21 cellular contexts compared by ENCODE assay signal in genomic region chr2:61009355-61009754, GRCh38. TPM values are rescaled to one million over a fixed set of nuclear protein-coding genes. Genes with fewer than 3 reads are reported as not detected.
A peak's percentile ranks its signal among the peaks of the same experiment; 100 is the strongest.
DNase-seq lines count a peak whose midpoint lies in the region; ATAC-seq, FAIRE-seq and TF ChIP-seq lines count a peak whose summit lies in the region.
"Had no signal": no experiment of that assay in that cellular context is flagged by ENCODE, and none has a peak within 500 bp of the region (broad histone marks: within the 10 kb centered on the region; RNA-seq: fewer than 3 reads in every experiment).

No MANE protein-coding gene starts in this region.

- ATAC-seq in A549 (no peak), IMR-90 (ENCODE audit: low read depth) (no peak), GM21447 (IDR thresholded peaks at IDR 0.05; ENCODE audit: unreplicated experiment) (no peak), GM19324 (IDR thresholded peaks at IDR 0.05; ENCODE audit: low FRiP score, unreplicated experiment) (no peak)
- ATAC-seq: CD8-positive, alpha-beta T cell had no signal

- in situ Hi-C loops in IMR-90 (cut with MboI; ENCODE audit: low sequenced_read_pairs) = no loop called here

- no peak overlapping the region for H2BK5ac ChIP-seq in IMR-90 (ENCODE audit: low read depth, low read length, poor library complexity, severe bottlenecking)

- BruUV-seq in IMR-90 (replicated peaks; lab: Mats Ljungman, UMichigan) = no TSS peak

- H2BK120ac ChIP-seq in IMR-90 (ENCODE audit: low read depth, low read length) = no peak overlapping the region

- H4K5ac ChIP-seq in IMR-90 (ENCODE audit: low read depth, low read length) = no peak overlapping the region

- intact Hi-C loops in IMR-90 (cut with micrococcal nuclease) = no loop called here
- intact Hi-C loops in kidney (cut with DNase I) = no loop called here

- H3K14ac ChIP-seq in IMR-90 (replicated peaks; ENCODE audit: low read depth, low read length) = no peak overlapping the region

- H4K91ac ChIP-seq in IMR-90 (ENCODE audit: insufficient read depth, low read depth, low read length) = no peak overlapping the region

- no peaks in the 10 kb centered on the region for H3K27me3 ChIP-seq in IMR-90 (ENCODE audit: control insufficient read depth, insufficient read depth, low read length)
- H3K27me3 ChIP-seq: BLaER1 treated with 17β-estradiol and CSF1 and Interleukin-3, amounts not matched to agents 10 nM and 100 nM had no signal

- H3K9me1 ChIP-seq in IMR-90 (ENCODE audit: insufficient read depth, low read length) = no peaks in the 10 kb centered on the region; the same call in 1 of the 2 replicates

- H3K18ac ChIP-seq in IMR-90 (ENCODE audit: low read depth, low read length) = no peak overlapping the region

- dilution Hi-C loops in IMR-90 (cut with HindIII; ENCODE audit: low sequenced_read_pairs, unreplicated experiment) = no loop called here

- H3K4me3 ChIP-seq in A549 (no peak overlapping the region), IMR-90 (ENCODE audit: insufficient read depth, low read depth, low read length) (no peak overlapping the region), kidney (ENCODE audit: low read length in 2 of 2) (no peak overlapping the region)
- H3K4me3 ChIP-seq: BLaER1 treated with 17β-estradiol and CSF1 and Interleukin-3, amounts not matched to agents 10 nM and 100 nM had no signal

- H3K9ac ChIP-seq in IMR-90 (ENCODE audit: low read depth, low read length) (no peak overlapping the region), kidney (ENCODE audit: low read length in 2 of 2) (no peak overlapping the region)
- H3K9ac ChIP-seq: BLaER1 treated with 17β-estradiol and CSF1 and Interleukin-3, amounts not matched to agents 10 nM and 100 nM had no signal

- FAIRE-seq in A549 (lab: Jason Lieb, UNC) (no peak), TTC549 (lab: Jason Lieb, UNC) (peak; percentile 3), kidney (lab: Jason Lieb, UNC) (peak; percentile 39)
- FAIRE-seq: D721Med, GM12891, GM19239 had no signal

- TF ChIP-seq POLR2A in A549 (IDR thresholded peaks at IDR 0.05; ENCODE audit: low read length) = no peak
- no peak for TF ChIP-seq POLR2A in IMR-90 (IDR thresholded peaks at IDR 0.05; ENCODE audit: low read depth, low read length)

- H3K4me2 ChIP-seq in A549 (no peak overlapping the region), IMR-90 (ENCODE audit: low read depth, low read length) (no peak overlapping the region)
- H3K4me2 ChIP-seq: BLaER1 treated with 17β-estradiol and CSF1 and Interleukin-3, amounts not matched to agents 10 nM and 100 nM had no signal

- H3K4me1 ChIP-seq in A549 (peaks cover 37% of the 10 kb centered on the region), IMR-90 (ENCODE audit: control insufficient read depth, insufficient read depth, low read length) (no peaks in the 10 kb centered on the region), kidney (ENCODE audit: control insufficient read depth in 1 of 2, insufficient read depth in 1 of 2, low read depth in 1 of 2, low read length in 2 of 2) (no peaks in the 10 kb centered on the region)
- H3K4me1 ChIP-seq: Caco-2 had no signal

- H3K23ac ChIP-seq in IMR-90 (ENCODE audit: low read depth, low read length) = no peak overlapping the region

- H2BK15ac ChIP-seq in IMR-90 (ENCODE audit: low read depth, low read length) = no peak overlapping the region

- H4K8ac ChIP-seq in IMR-90 (ENCODE audit: low read depth in 2 of 2, low read length in 2 of 2) = no peak overlapping the region

- no peak for TF ChIP-seq RAD21 in A549 (conservative IDR thresholded peaks at IDR 0.05 in 1 of 2, IDR thresholded peaks at IDR 0.05 in 1 of 2)
- no peak for TF ChIP-seq RAD21 in IMR-90 (IDR thresholded peaks at IDR 0.05; ENCODE audit: low read length)

- H2AK5ac ChIP-seq in IMR-90 (ENCODE audit: low read depth, low read length) = no peak overlapping the region

- TF ChIP-seq CTCF in A549 (IDR thresholded peaks at IDR 0.05) = no peak
- no peak for TF ChIP-seq CTCF in IMR-90 (conservative IDR thresholded peaks at IDR 0.05; ENCODE audit: low read depth, low read length)
- no peak for TF ChIP-seq CTCF in kidney (IDR thresholded peaks at IDR 0.05; ENCODE audit: borderline replicate concordance, extremely low read depth, insufficient read depth)

- no peak overlapping the region for H3K4ac ChIP-seq in IMR-90 (ENCODE audit: low read depth, low read length)

- H2BK20ac ChIP-seq in IMR-90 (ENCODE audit: low read depth, low read length) = no peak overlapping the region

- H3K36me3 ChIP-seq in IMR-90 (ENCODE audit: control insufficient read depth, insufficient read depth, low read length) (no peaks in the 10 kb centered on the region), kidney (ENCODE audit: control insufficient read depth in 1 of 2, insufficient read depth in 2 of 2, low read length in 2 of 2) (no peaks in the 10 kb centered on the region)

- no peak overlapping the region for H2AK9ac ChIP-seq in IMR-90 (replicated peaks; ENCODE audit: low read depth, low read length, poor library complexity)

- no peaks in the 10 kb centered on the region for H4K20me1 ChIP-seq in IMR-90 (ENCODE audit: insufficient read depth, low read length)
- H4K20me1 ChIP-seq: BLaER1 treated with 17β-estradiol and CSF1 and Interleukin-3, amounts not matched to agents 10 nM and 100 nM had no signal

- H2AFZ ChIP-seq in IMR-90 (replicated peaks; ENCODE audit: low read length, poor library complexity) = no peak overlapping the region

- H3K9me3 ChIP-seq in A549 (no peaks in the 10 kb centered on the region), IMR-90 (ENCODE audit: control insufficient read depth, insufficient read depth, low read length) (no peaks in the 10 kb centered on the region), kidney (ENCODE audit: control insufficient read depth in 1 of 2, low read length in 2 of 2) (no peaks in the 10 kb centered on the region)
- H3K9me3 ChIP-seq: BLaER1 treated with 17β-estradiol and CSF1 and Interleukin-3, amounts not matched to agents 10 nM and 100 nM; Caco-2 had no signal

- H3K79me1 ChIP-seq in IMR-90 (ENCODE audit: low read depth in 1 of 2, low read length in 2 of 2) = 0 out of 4 replicates have a peak, but pooled peaks cover 0 to 8% of the 10 kb centered on the region in 2 experiments

- TF ChIP-seq EP300 in A549 (IDR thresholded peaks at IDR 0.05) = no peak

- H3K56ac ChIP-seq in IMR-90 (ENCODE audit: extremely low read depth, insufficient read depth, low read length) = no peak overlapping the region

- CTCF ChIA-PET in A549 (lab: Yijun Ruan, JAX) (interaction anchor here (1.0 kb wide), 1 partner anchor 122 kb away, joined by 3 read pairs; no protein-coding TSS in a partner anchor), IMR-90 (lab: Yijun Ruan, JAX) (no interaction called here)

- H3K27ac ChIP-seq in A549 (no peak overlapping the region), IMR-90 (ENCODE audit: insufficient read depth, low read length) (no peak overlapping the region), kidney (ENCODE audit: low read depth in 2 of 2, low read length in 2 of 2) (no peak overlapping the region)
- H3K27ac ChIP-seq: BLaER1 treated with 17β-estradiol and CSF1 and Interleukin-3, amounts not matched to agents 10 nM and 100 nM; C4-2B had no signal

- DNase-seq in A549 (ENCODE audit: low read depth in 1 of 2, low spot score in 1 of 2) (no peak), IMR-90 (no peak), kidney (no peak), T-helper 2 cell (no peak)
- DNase-seq in activated effector memory CD4-positive, alpha-beta T cell treated with Interleukin-2 at 50 U/mL for 16 hours = no peak
- DNase-seq: 8988T; AML-193; Caco-2; Calu3; CD4-positive, alpha-beta T cell; CD8-positive, alpha-beta T cell; DMS79 treated with DMSO at 0.1 percent for 48 hours; GF-D8 had no signal

- POLR2A ChIA-PET in A549 (lab: Yijun Ruan, JAX) = no interaction called here
- POLR2A ChIA-PET in IMR-90 (lab: Charles Lee; ENCODE audit: unreplicated experiment) = no interaction called here

TF ChIP-seq in A549, 52 proteins besides CTCF, POLR2A, EP300 and RAD21 (continues in another document):
- TF ChIP-seq EHF (CRISPR knock-in tag; IDR thresholded peaks at IDR 0.05) = no peak

TF ChIP-seq in IMR-90, 13 proteins besides CTCF, POLR2A, EP300 and RAD21 (continues in another document):
- no peak for TF ChIP-seq SMC3 (IDR thresholded peaks at IDR 0.05; ENCODE audit: low read depth, low read length)

RNA-seq across cellular contexts. Expression of gene PEX13, which starts 8.2 kb away (rescaled TPM):
- 41.7 and 42.5 TPM in 2 replicates for polyA plus RNA-seq in A549 (2011; rRNA removed)
- polyA plus RNA-seq in A549 (2012; cell fraction: cytosol; rRNA removed) = 11.5 and 12.3 TPM in 2 replicates
- 5.8 and 5.9 TPM in 2 replicates for polyA plus RNA-seq in A549 (2012; cell fraction: nucleus; rRNA removed)
- 13.8 to 18.5 TPM (median 17.4 TPM) in 3 replicates for polyA plus RNA-seq in A549 (2017; fragmentation: RNase III; extraction: RNeasy Plus Mini Kit Qiagen cat#74134 plus additional on column Dnase treatment)
- polyA minus RNA-seq in A549 (2011; rRNA and poly(A)+ RNA removed) = 29.0 and 41.0 TPM in 2 replicates
- 33.3 and 34.8 TPM in 2 replicates for total RNA-seq in IMR-90 (2012; rRNA removed)
- 11.4 and 12.1 TPM in 2 replicates for polyA plus RNA-seq in IMR-90 (2012; rRNA removed)
- 6.3 and 15.1 TPM in 2 replicates for polyA plus RNA-seq in IMR-90 (2012; cell fraction: cytosol; rRNA removed)
- polyA plus RNA-seq in IMR-90 (2012; cell fraction: nucleus; rRNA removed; ENCODE audit: low replicate concordance) = 4.4 and 6.6 TPM in 2 replicates
- 22.5 TPM for total RNA-seq in kidney
- polyA plus RNA-seq in kidney (ENCODE audit: insufficient read depth, low read depth, low replicate concordance) = 12.7 TPM

RNA-seq across cellular contexts. Expression of gene PUS10, which starts 8.7 kb away (rescaled TPM):
- polyA plus RNA-seq in A549 (2011; rRNA removed) = 8.3 and 9.3 TPM in 2 replicates
- polyA plus RNA-seq in A549 (2012; cell fraction: cytosol; rRNA removed) = 1.5 and 1.7 TPM in 2 replicates
- 0.50 and 1.3 TPM in 2 replicates for polyA plus RNA-seq in A549 (2012; cell fraction: nucleus; rRNA removed)
- polyA plus RNA-seq in A549 (2017; fragmentation: RNase III; extraction: RNeasy Plus Mini Kit Qiagen cat#74134 plus additional on column Dnase treatment) = 2.7 to 3.6 TPM (median 3.3 TPM) in 3 replicates
- 3.2 and 4.5 TPM in 2 replicates for polyA minus RNA-seq in A549 (2011; rRNA and poly(A)+ RNA removed)
- 5.7 and 7.5 TPM in 2 replicates for total RNA-seq in IMR-90 (2012; rRNA removed)
- polyA plus RNA-seq in IMR-90 (2012; rRNA removed) = 3.4 and 4.4 TPM in 2 replicates
- 0.89 and 2.1 TPM in 2 replicates for polyA plus RNA-seq in IMR-90 (2012; cell fraction: cytosol; rRNA removed)
- 0.92 and 5.5 TPM in 2 replicates for polyA plus RNA-seq in IMR-90 (2012; cell fraction: nucleus; rRNA removed; ENCODE audit: low replicate concordance)
- 5.7 TPM for total RNA-seq in kidney
- polyA plus RNA-seq in kidney (ENCODE audit: insufficient read depth, low read depth, low replicate concordance) = 3.0 TPM

RNA-seq across cellular contexts. Expression of gene SANBR, which starts 56.3 kb away (rescaled TPM):
- 25.9 and 31.6 TPM in 2 replicates for polyA plus RNA-seq in A549 (2011; rRNA removed)
- polyA plus RNA-seq in A549 (2012; cell fraction: cytosol; rRNA removed) = 7.5 and 7.7 TPM in 2 replicates
- polyA plus RNA-seq in A549 (2012; cell fraction: nucleus; rRNA removed) = 5.0 and 6.9 TPM in 2 replicates
- polyA plus RNA-seq in A549 (2017; fragmentation: RNase III; extraction: RNeasy Plus Mini Kit Qiagen cat#74134 plus additional on column Dnase treatment) = 13.9 to 17.1 TPM (median 16.9 TPM) in 3 replicates
- polyA minus RNA-seq in A549 (2011; rRNA and poly(A)+ RNA removed) = 13.1 and 18.1 TPM in 2 replicates
- 3.8 and 5.8 TPM in 2 replicates for total RNA-seq in IMR-90 (2012; rRNA removed)
- polyA plus RNA-seq in IMR-90 (2012; rRNA removed) = 2.7 and 3.3 TPM in 2 replicates
- polyA plus RNA-seq in IMR-90 (2012; cell fraction: cytosol; rRNA removed) = 0.57 and 1.3 TPM in 2 replicates
- polyA plus RNA-seq in IMR-90 (2012; cell fraction: nucleus; rRNA removed; ENCODE audit: low replicate concordance) = 0.95 and 4.2 TPM in 2 replicates
- 9.0 TPM for total RNA-seq in kidney
- 1.6 TPM for polyA plus RNA-seq in kidney (ENCODE audit: insufficient read depth, low read depth, low replicate concordance)
